27 cellular contexts compared by ENCODE assay signal in genomic region chr7:52920977-52921376, GRCh38.
"Had no signal": no experiment of that assay in that cellular context is flagged by ENCODE, and none has a peak within 500 bp of the region (broad histone marks: within the 10 kb centered on the region; RNA-seq: fewer than 3 reads in every experiment).

No MANE protein-coding gene starts in this region.

- H3K27me3 ChIP-seq: breast epithelium, esophagus muscularis mucosa, left lung, spleen, upper lobe of right lung had no signal

- H3K27ac Mint-ChIP-seq: activated CD4-positive, alpha-beta T cell treated with anti-CD3 and anti-CD28 coated beads for 36 hours; activated naive CD4-positive, alpha-beta T cell treated with anti-CD3 and anti-CD28 coated beads for 36 hours; activated naive CD8-positive, alpha-beta T cell treated with anti-CD3 and anti-CD28 coated beads, Interleukin-2, amount 10 ng/mL, durations not matched to agents 7 days and 5 days; naive thymus-derived CD4-positive, alpha-beta T cell; T-cell; T-helper 2 cell treated with Interferon-gamma antibody and Interleukin-4, amounts not matched to agents 5 μg/mL and 100 μg/mL, for 36 hours had no signal

- H3K27ac ChIP-seq: breast epithelium, coronary artery, esophagus muscularis mucosa, left lung, prostate gland, spleen, thoracic aorta, upper lobe of right lung, WERI-Rb-1 had no signal

- H3K4me3 Mint-ChIP-seq: activated CD4-positive, alpha-beta T cell treated with anti-CD3 and anti-CD28 coated beads for 36 hours; activated naive CD4-positive, alpha-beta T cell treated with anti-CD3 and anti-CD28 coated beads for 36 hours; activated naive CD8-positive, alpha-beta T cell treated with anti-CD3 and anti-CD28 coated beads, Interleukin-2, amount 10 ng/mL, durations not matched to agents 7 days and 5 days; naive thymus-derived CD4-positive, alpha-beta T cell; T-cell; T-helper 2 cell treated with Interferon-gamma antibody and Interleukin-4, amounts not matched to agents 5 μg/mL and 100 μg/mL, for 36 hours had no signal

- H3K36me3 ChIP-seq: breast epithelium, esophagus muscularis mucosa, left lung, prostate gland, spleen, thoracic aorta, upper lobe of right lung, WERI-Rb-1 had no signal

- H3K9me3 ChIP-seq: breast epithelium, esophagus muscularis mucosa, left lung, prostate gland, thoracic aorta, upper lobe of right lung had no signal

- ATAC-seq: activated CD4-positive, alpha-beta T cell treated with anti-CD3 and anti-CD28 coated beads for 36 hours; left lung; naive thymus-derived CD4-positive, alpha-beta T cell; T-cell; upper lobe of right lung had no signal

- DNase-seq: activated CD4-positive, alpha-beta T cell treated with anti-CD3 and anti-CD28 coated beads for 36 hours; activated CD4-positive, alpha-beta T cell treated with anti-CD3 and anti-CD28 coated beads, Interleukin-2, amount 50 U/mL, for 4 hours; activated CD8-positive, alpha-beta memory T cell treated with anti-CD3 and anti-CD28 coated beads, Interleukin-2, amount 50 U/mL, for 48 hours; activated effector memory CD4-positive, alpha-beta T cell treated with Interleukin-2 at 50 U/mL for 16 hours; activated naive CD4-positive, alpha-beta T cell treated with anti-CD3 and anti-CD28 coated beads for 36 hours; activated naive CD8-positive, alpha-beta T cell treated with anti-CD3 and anti-CD28 coated beads, Interleukin-2, amount 10 ng/mL, durations not matched to agents 7 days and 5 days; activated T-cell treated with anti-CD3 and anti-CD28 coated beads, Interleukin-2, amount 50 U/mL, for 48 hours; amniotic stem cell; cerebellar nuclear complex; glutamatergic neuron; hippocampal formation; kidney; left lung; naive thymus-derived CD4-positive, alpha-beta T cell; spleen; stimulated activated CD4-positive, alpha-beta T cell treated with anti-CD3 and anti-CD28 coated beads, Interleukin-4, amount 100 ng/mL, for 1 hour; stimulated activated naive CD4-positive, alpha-beta T cell; T-cell; upper lobe of right lung; WERI-Rb-1 had no signal

- H3K4me1 ChIP-seq: breast epithelium, esophagus muscularis mucosa, left lung, prostate gland, spleen, upper lobe of right lung had no signal

- H3K4me3 ChIP-seq: breast epithelium, coronary artery, esophagus muscularis mucosa, left lung, lung, prostate gland, spleen, thoracic aorta, upper lobe of right lung had no signal

- H3K36me3 Mint-ChIP-seq: activated naive CD8-positive, alpha-beta T cell treated with anti-CD3 and anti-CD28 coated beads, Interleukin-2, amount 10 ng/mL, durations not matched to agents 7 days and 5 days; naive thymus-derived CD4-positive, alpha-beta T cell; T-cell had no signal

- H3K27me3 Mint-ChIP-seq: activated CD4-positive, alpha-beta T cell treated with anti-CD3 and anti-CD28 coated beads for 36 hours; activated naive CD8-positive, alpha-beta T cell treated with anti-CD3 and anti-CD28 coated beads, Interleukin-2, amount 10 ng/mL, durations not matched to agents 7 days and 5 days; naive thymus-derived CD4-positive, alpha-beta T cell; T-cell had no signal

- H3K4me1 Mint-ChIP-seq: activated CD4-positive, alpha-beta T cell treated with anti-CD3 and anti-CD28 coated beads for 36 hours; activated naive CD8-positive, alpha-beta T cell treated with anti-CD3 and anti-CD28 coated beads, Interleukin-2, amount 10 ng/mL, durations not matched to agents 7 days and 5 days; naive thymus-derived CD4-positive, alpha-beta T cell; T-cell had no signal
